Comparison of ENCODE assay signal across 8 cellular contexts in genomic region chr19:16496613-16496983, GRCh38. TPM values are rescaled to one million over a fixed set of nuclear protein-coding genes. Genes with fewer than 3 reads are reported as not detected.
DNase-seq lines count a peak whose midpoint lies in the region; ATAC-seq, FAIRE-seq and TF ChIP-seq lines count a peak whose summit lies in the region.

No MANE protein-coding gene starts in this region.

- H3K9me3 ChIP-seq in iPS-18a (ENCODE audit: control insufficient read depth, low read depth, low read length) (no peaks in the 10 kb centered on the region), small intestine (ENCODE audit: control insufficient read depth, low read depth) (no peaks in the 10 kb centered on the region)

- TF ChIP-seq CTCF in D721Med (IDR thresholded peaks at IDR 0.05; ENCODE audit: insufficient read depth, missing control alignments), result no peak

- no peak for ATAC-seq in activated T-cell treated with anti-CD3 and anti-CD28 coated beads, Interleukin-2, amount 50 U/mL, for 4 hours
- no peak for ATAC-seq in activated naive CD4-positive, alpha-beta T cell treated with anti-CD3 and anti-CD28 coated beads, Interleukin-2, amount 50 U/mL, for 72 hours

- H3K9me3 Mint-ChIP-seq in activated T-cell treated with anti-CD3 and anti-CD28 coated beads, Interleukin-2, amount 50 U/mL, for 4 hours, result no peaks in the 10 kb centered on the region
- H3K9me3 Mint-ChIP-seq in activated naive CD4-positive, alpha-beta T cell treated with anti-CD3 and anti-CD28 coated beads, Interleukin-2, amount 50 U/mL, for 72 hours, result no peaks in the 10 kb centered on the region

- peaks cover 5% of the 10 kb centered on the region for H3K36me3 Mint-ChIP-seq in activated T-cell treated with anti-CD3 and anti-CD28 coated beads, Interleukin-2, amount 50 U/mL, for 4 hours (ENCODE audit: insufficient read depth)
- H3K36me3 Mint-ChIP-seq in activated naive CD4-positive, alpha-beta T cell treated with anti-CD3 and anti-CD28 coated beads, Interleukin-2, amount 50 U/mL, for 72 hours, result peaks cover 9 to 10% of the 10 kb centered on the region in 2 donors

- DNase-seq in activated T-cell treated with anti-CD3 and anti-CD28 coated beads, Interleukin-2, amount 50 U/mL, for 4 hours, result no peak
- no peak for DNase-seq in activated T-cell treated with anti-CD3 and anti-CD28 coated beads for 4 hours
- DNase-seq in activated naive CD4-positive, alpha-beta T cell treated with anti-CD3 and anti-CD28 coated beads, Interleukin-2, amount 50 U/mL, for 72 hours (ENCODE audit: low spot score in 2 of 2), result no peak
- no peak for DNase-seq in small intestine
- DNase-seq in D721Med (ENCODE audit: insufficient read length, low spot score), result no peak
- no peak for DNase-seq in NCI-H524 treated with DMSO at 0.1 percent for 48 hours (lab: John Stamatoyannopoulos, UW)
- no peak for DNase-seq in HTR-8/SVneo (ENCODE audit: insufficient read length, low spot score)

- FAIRE-seq in small intestine (lab: Jason Lieb, UNC), result no peak
- FAIRE-seq in D721Med (lab: Jason Lieb, UNC), result no peak
- FAIRE-seq in HTR-8/SVneo (lab: Jason Lieb, UNC), result no peak

- peak overlapping the region; percentile 91 for H3K4me3 Mint-ChIP-seq in activated T-cell treated with anti-CD3 and anti-CD28 coated beads, Interleukin-2, amount 50 U/mL, for 4 hours

- H3K27ac Mint-ChIP-seq in activated naive CD4-positive, alpha-beta T cell treated with anti-CD3 and anti-CD28 coated beads, Interleukin-2, amount 50 U/mL, for 72 hours, result peak overlapping the region; percentile 82 to 85

- H3K27me3 ChIP-seq in iPS-18a (ENCODE audit: control insufficient read depth, insufficient read depth, low read length), result no peaks in the 10 kb centered on the region
- H3K27me3 ChIP-seq in small intestine (ENCODE audit: control insufficient read depth in 2 of 2, insufficient read depth in 2 of 2, low read length in 2 of 2), result no peaks in the 10 kb centered on the region

- H3K27ac ChIP-seq in iPS-18a (ENCODE audit: low read length), result no peak overlapping the region
- H3K27ac ChIP-seq in small intestine (ENCODE audit: low read depth in 1 of 2, low read length in 1 of 2), result peak overlapping the region in 1 of 2 donors; percentile 33

- H3K4me1 ChIP-seq in iPS-18a (ENCODE audit: control insufficient read depth, low read depth, low read length) (no peaks in the 10 kb centered on the region), small intestine (ENCODE audit: control insufficient read depth in 2 of 2, insufficient read depth in 1 of 2, low read depth in 1 of 2, low read length in 1 of 2) (no peaks in the 10 kb centered on the region)

- H3K4me3 ChIP-seq in iPS-18a (ENCODE audit: low read length) (peak overlapping the region; percentile 62), small intestine (ENCODE audit: low read depth in 1 of 2, low read length in 2 of 2) (peak overlapping the region; percentile 42 to 57)

- peak overlapping the region; percentile 54 for H3K9ac ChIP-seq in iPS-18a (ENCODE audit: low read length)

- H3K27me3 Mint-ChIP-seq in activated T-cell treated with anti-CD3 and anti-CD28 coated beads, Interleukin-2, amount 50 U/mL, for 4 hours (ENCODE audit: low read depth), result no peaks in the 10 kb centered on the region

- 20 to 21% (median 21%) methylated on average over 16 of the region's 16 CpGs for WGBS in small intestine, 3 donors

- H3K36me3 ChIP-seq in iPS-18a (ENCODE audit: control insufficient read depth, low read depth, low read length), result no peaks in the 10 kb centered on the region
- peaks cover 0 to 5% of the 10 kb centered on the region in 2 donors for H3K36me3 ChIP-seq in small intestine (ENCODE audit: control insufficient read depth in 2 of 2, insufficient read depth in 2 of 2, low read length in 2 of 2)

- peaks cover 10% of the 10 kb centered on the region for H3K4me1 Mint-ChIP-seq in activated T-cell treated with anti-CD3 and anti-CD28 coated beads, Interleukin-2, amount 50 U/mL, for 4 hours (ENCODE audit: low read depth)

RNA-seq across cellular contexts. Expression of gene C19orf44, which starts 0.4 kb away (rescaled TPM):
- total RNA-seq in activated T-cell treated with anti-CD3 and anti-CD28 coated beads, Interleukin-2, amount 50 U/mL, for 4 hours, result 1 to 10 TPM; 2.4 to 3.2 (median 2.7) TPM
- total RNA-seq in activated naive CD4-positive, alpha-beta T cell treated with anti-CD3 and anti-CD28 coated beads, Interleukin-2, amount 50 U/mL, for 72 hours, result 1 to 10 TPM; 3.1 to 4.3 TPM
- polyA plus RNA-seq in small intestine, result 1 to 10 TPM in 2 of 3 donors, under 1 TPM in 1; 0.67 to 3.0 (median 1.4) TPM

RNA-seq across cellular contexts. Expression of gene CALR3, which starts 0.6 kb away (rescaled TPM):
- not detected for total RNA-seq in activated T-cell treated with anti-CD3 and anti-CD28 coated beads, Interleukin-2, amount 50 U/mL, for 4 hours
- total RNA-seq in activated naive CD4-positive, alpha-beta T cell treated with anti-CD3 and anti-CD28 coated beads, Interleukin-2, amount 50 U/mL, for 72 hours, result not detected
- not detected for polyA plus RNA-seq in small intestine

RNA-seq across cellular contexts. Expression of gene EPS15L1, which starts 24.8 kb away (rescaled TPM):
- total RNA-seq in activated T-cell treated with anti-CD3 and anti-CD28 coated beads, Interleukin-2, amount 50 U/mL, for 4 hours, result 10 to 100 TPM; 37.0 to 40.1 (median 38.1) TPM
- total RNA-seq in activated naive CD4-positive, alpha-beta T cell treated with anti-CD3 and anti-CD28 coated beads, Interleukin-2, amount 50 U/mL, for 72 hours, result 10 to 100 TPM; 35.0 to 43.8 TPM
- polyA plus RNA-seq in small intestine, result 10 to 100 TPM; 14.3 to 16.0 (median 15.0) TPM

RNA-seq across cellular contexts. Expression of gene CHERP, which starts 45.6 kb away (rescaled TPM):
- total RNA-seq in activated T-cell treated with anti-CD3 and anti-CD28 coated beads, Interleukin-2, amount 50 U/mL, for 4 hours, result 100 to 1,000 TPM in 2 of 3 donors, 10 to 100 TPM in 1; 98.7 to 107 (median 103) TPM
- 100 to 1,000 TPM in 1 of 2 donors, 10 to 100 TPM in 1; 54.9 to 117 TPM for total RNA-seq in activated naive CD4-positive, alpha-beta T cell treated with anti-CD3 and anti-CD28 coated beads, Interleukin-2, amount 50 U/mL, for 72 hours
- 10 to 100 TPM in 1 of 3 donors, 1 to 10 TPM in 2; 9.8 to 25.4 (median 10.0) TPM for polyA plus RNA-seq in small intestine
